ENCODE assay signal across 8 cellular contexts in the genomic region with DNA sequence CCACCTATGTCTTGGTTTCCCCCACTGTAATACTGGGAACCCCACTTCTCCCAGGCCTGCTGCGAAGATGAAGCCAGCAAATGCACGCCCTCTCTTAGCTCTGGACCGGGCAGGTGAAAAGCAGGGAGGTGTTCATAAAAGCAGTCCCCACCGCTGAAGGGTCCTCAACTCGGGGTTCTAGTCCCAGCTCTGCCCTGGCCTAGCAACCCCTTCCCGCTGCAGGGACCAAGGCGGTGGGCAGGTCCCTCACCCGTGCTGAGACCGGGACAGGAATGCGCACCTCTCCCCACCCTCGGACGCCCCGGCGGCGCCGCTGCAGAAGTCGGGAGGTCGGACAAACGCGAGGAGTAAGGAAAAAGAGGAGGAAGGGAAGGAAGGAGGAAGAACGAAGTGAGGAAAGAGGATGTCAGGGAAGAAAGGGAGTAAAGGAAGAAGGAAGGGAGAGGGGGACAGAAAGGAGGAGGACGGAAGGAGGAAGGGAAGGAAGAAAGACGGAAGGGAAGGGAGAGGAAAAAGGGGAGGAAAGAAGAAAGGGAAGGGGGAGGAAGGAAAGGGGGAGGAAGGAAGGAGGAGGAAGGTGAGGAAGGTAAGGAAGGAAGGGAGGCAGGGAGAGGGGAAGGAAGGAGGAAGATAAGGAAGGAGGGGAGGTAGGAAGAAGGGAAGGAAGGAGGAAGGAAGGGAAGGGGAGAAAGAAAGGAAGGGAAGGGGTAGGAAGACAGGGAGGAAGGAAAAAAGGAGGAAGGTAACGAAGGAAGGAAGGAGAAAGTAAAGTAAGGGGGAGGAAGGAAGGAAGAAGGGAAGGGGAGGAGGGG.
DNase-seq lines count a peak whose midpoint lies in the region; ATAC-seq and TF ChIP-seq lines count a peak whose summit lies in the region.

No MANE protein-coding gene starts in this region.

- H3K4me1 ChIP-seq in ACC112 (ENCODE audit: control insufficient read depth, insufficient read depth, low read length, unreplicated experiment) = peaks cover 6% of the 10 kb centered on the region

- H3K4me3 ChIP-seq in ACC112 (ENCODE audit: low read depth, low read length) (peak overlapping the region; percentile 98), iPS-11a (ENCODE audit: low read depth, low read length) (peak overlapping the region; percentile 97)

- in situ Hi-C loops in GM13976 (cut with MboI; ENCODE audit: low sequenced_read_pairs, unreplicated experiment) = no loop called here

- peaks cover 10% of the 10 kb centered on the region; the same call in 1 of the 2 replicates for H3K36me3 ChIP-seq in ACC112 (ENCODE audit: insufficient read depth, low read length)

- H3K36me3 Mint-ChIP-seq in activated T-cell treated with anti-CD3 and anti-CD28 coated beads, Interleukin-2, amount 50 U/mL, for 24 hours (ENCODE audit: low read depth) = peaks cover 38% of the 10 kb centered on the region

- peak overlapping the region; percentile 80 for H3K27ac Mint-ChIP-seq in activated T-cell treated with anti-CD3 and anti-CD28 coated beads, Interleukin-2, amount 50 U/mL, for 24 hours

- no peaks in the 10 kb centered on the region for H3K27me3 ChIP-seq in ACC112 (ENCODE audit: insufficient read depth, low read length)

- DNase-seq in GM13976 (ENCODE audit: low spot score) (peak; percentile 34), HuH-7 (ENCODE audit: low spot score) (no peak)
- no peak for DNase-seq in activated T-cell treated with anti-CD3 and anti-CD28 coated beads, Interleukin-2, amount 50 U/mL, for 24 hours
- DNase-seq in stimulated activated CD8-positive, alpha-beta memory T cell treated with anti-CD3 and anti-CD28 coated beads, Interleukin-15, amount 100 ng/mL, for 24 hours (ENCODE audit: low read depth) = peak; percentile 6

- TF ChIP-seq CTCF in GM13976 (IDR thresholded peaks at IDR 0.05; ENCODE audit: borderline replicate concordance, control extremely low read depth, extremely low read depth, insufficient read depth, missing control alignments) = no peak

- no peaks in the 10 kb centered on the region for H3K9me3 Mint-ChIP-seq in activated T-cell treated with anti-CD3 and anti-CD28 coated beads, Interleukin-2, amount 50 U/mL, for 24 hours

- H3K79me2 ChIP-seq in ACC112 (ENCODE audit: control insufficient read depth, insufficient read depth, low read length, unreplicated experiment) = peaks cover 22% of the 10 kb centered on the region

- H2AFZ ChIP-seq in ACC112 (ENCODE audit: low read length, unreplicated experiment) = peak overlapping the region; percentile 55

- peaks cover 42% of the 10 kb centered on the region for H3K4me1 Mint-ChIP-seq in activated T-cell treated with anti-CD3 and anti-CD28 coated beads, Interleukin-2, amount 50 U/mL, for 24 hours (ENCODE audit: low read depth)

- H3K27me3 Mint-ChIP-seq in activated T-cell treated with anti-CD3 and anti-CD28 coated beads, Interleukin-2, amount 50 U/mL, for 24 hours = no peaks in the 10 kb centered on the region

- no peak for ATAC-seq in GM18498 (IDR thresholded peaks at IDR 0.05; ENCODE audit: unreplicated experiment)
- ATAC-seq in GM18870 (IDR thresholded peaks at IDR 0.05; ENCODE audit: unreplicated experiment) = no peak

- no peak overlapping the region for H3K27ac ChIP-seq in ACC112 (ENCODE audit: low read depth, low read length)

- H3K4me3 Mint-ChIP-seq in activated T-cell treated with anti-CD3 and anti-CD28 coated beads, Interleukin-2, amount 50 U/mL, for 24 hours = peak overlapping the region; percentile 90

Comparison
In these comparisons a context has a peak if more than half of its experiments do, and no peak if none do; other contexts are left out.
1. DNase-seq: peak in GM13976 (single experiment) and stimulated activated CD8-positive, alpha-beta memory T cell treated with anti-CD3 and anti-CD28 coated beads, Interleukin-15, amount 100 ng/mL, for 24 hours (single experiment); none in activated T-cell treated with anti-CD3 and anti-CD28 coated beads, Interleukin-2, amount 50 U/mL, for 24 hours (single experiment) and HuH-7 (single experiment).